Comparison of ENCODE assay signal across 24 cellular contexts in the genomic region with DNA sequence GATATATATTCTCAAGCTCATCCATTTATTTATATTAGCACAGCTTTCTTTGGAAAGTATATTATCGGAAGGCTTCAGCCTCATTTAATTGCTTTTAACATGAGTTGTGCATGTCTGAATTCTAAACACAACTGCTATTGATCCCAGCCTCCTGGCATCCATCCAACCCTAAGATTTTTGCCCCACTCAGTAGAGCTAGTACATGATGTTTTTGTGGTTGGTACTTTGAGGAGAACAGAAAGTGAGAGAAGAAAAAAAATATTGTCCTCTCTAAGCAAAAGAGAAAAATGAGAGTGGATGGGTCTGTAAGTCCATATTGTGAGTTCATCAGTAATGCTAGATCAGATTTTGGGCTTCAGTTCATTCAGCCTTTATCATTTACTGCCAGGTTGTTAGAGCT.
DNase-seq lines count a peak whose midpoint lies in the region; ATAC-seq, FAIRE-seq and TF ChIP-seq lines count a peak whose summit lies in the region.
"Had no signal": no experiment of that assay in that cellular context is flagged by ENCODE, and none has a peak within 500 bp of the region (broad histone marks: within the 10 kb centered on the region; RNA-seq: fewer than 3 reads in every experiment).

No MANE protein-coding gene starts in this region.

- TF ChIP-seq EP300 in K562 (IDR thresholded peaks at IDR 0.05; ENCODE audit: low read length), result no peak

- 92% methylated on average over 1 of the region's 1 CpG for WGBS in K562 (ENCODE audit: insufficient coverage, low coverage, missing lambda C conversion rate)
- 95 to 100% (median 98%) methylated on average over 1 of the region's 1 CpG for WGBS in psoas muscle, 3 donors

- no peaks in the 10 kb centered on the region; a peak in 1 of 5 replicates for H3K4me1 ChIP-seq in K562 (replicated peaks in 1 of 2; ENCODE audit: control insufficient read depth in 2 of 2, insufficient read depth in 2 of 2, low read length in 2 of 2)
- H3K4me1 ChIP-seq in psoas muscle, result no peaks in the 10 kb centered on the region
- H3K4me1 ChIP-seq: SJSA1 had no signal

- H3K9ac ChIP-seq in K562 (ENCODE audit: insufficient read depth in 1 of 2, low read depth in 2 of 2, low read length in 2 of 2), result no peak overlapping the region

- H3K79me2 ChIP-seq in K562 (ENCODE audit: control insufficient read depth, insufficient read depth, low read length), result no peaks in the 10 kb centered on the region

- TF ChIP-seq RAD21 in K562 (CRISPR knock-in tag; conservative IDR thresholded peaks at IDR 0.05 in 1 of 2, IDR thresholded peaks at IDR 0.05 in 1 of 2), result no peak

- TF ChIP-seq POLR2A in K562 (conservative IDR thresholded peaks at IDR 0.05), result no peak

- peak; percentile 59 for ATAC-seq in GM18502 (IDR thresholded peaks at IDR 0.05; ENCODE audit: poor library complexity, unreplicated experiment)
- peak; percentile 35 for ATAC-seq in HG02798 (IDR thresholded peaks at IDR 0.05; ENCODE audit: poor library complexity, unreplicated experiment)
- no peak for ATAC-seq in K562
- no peak for ATAC-seq in psoas muscle
- ATAC-seq: GM12878, GM23338 had no signal

- H2AFZ ChIP-seq in K562 (ENCODE audit: low read depth, low read length), result no peak overlapping the region
- H2AFZ ChIP-seq: GM23338 had no signal

- POLR2A ChIA-PET in K562 (lab: Yijun Ruan, JAX), result no interaction called here

- H3K27ac ChIP-seq in K562 (ENCODE audit: extremely low read depth, low read depth, low read length), result no peak overlapping the region
- no peak overlapping the region for H3K27ac ChIP-seq in psoas muscle
- H3K27ac ChIP-seq: HL-60, SJSA1 had no signal

- peak; percentile 7 for DNase-seq in Ammon's horn (ENCODE audit: low spot score)
- DNase-seq in K562 (ENCODE audit: extremely low read depth in 1 of 4, low spot score in 3 of 4), result no peak
- DNase-seq in DMS 273 treated with DMSO at 0.1 percent for 48 hours (lab: John Stamatoyannopoulos, UW), result no peak
- DNase-seq in activated CD4-positive, alpha-beta T cell treated with anti-CD3 and anti-CD28 coated beads, Interleukin-2, amount 50 U/mL, for 48 hours, result no peak
- no peak for DNase-seq in psoas muscle
- DNase-seq in NCI-H69 (lab: John Stamatoyannopoulos, UW), result no peak
- DNase-seq: 8988T; ACHN; CD4-positive, CD25-positive, alpha-beta regulatory T cell; HFFc6; NCI-H2029; NCI-H226; NCI-H524; NCI-H774; Right ventricle myocardium superior; RPMI8226; T-helper 2 cell had no signal

- CTCF ChIA-PET in K562 (lab: Yijun Ruan, JAX; ENCODE audit: low intra/inter-chr PET ratio), result no interaction called here

- H3K36me3 ChIP-seq in K562 (ENCODE audit: control insufficient read depth, insufficient read depth, low read length), result 0 out of 3 replicates have a peak, but pooled peaks cover 3% of the 10 kb centered on the region
- no peaks in the 10 kb centered on the region for H3K36me3 ChIP-seq in psoas muscle (ENCODE audit: insufficient read depth in 1 of 2, low read depth in 1 of 2)
- H3K36me3 ChIP-seq: HAP-1, SJSA1 had no signal

- H3K4me2 ChIP-seq in K562 (ENCODE audit: insufficient read depth, low read length), result no peak overlapping the region
- H3K4me2 ChIP-seq: GM23338 had no signal

- H3K9me3 ChIP-seq in K562 (replicated peaks; ENCODE audit: control insufficient read depth, insufficient read depth, low read depth, low read length) (no peaks in the 10 kb centered on the region), psoas muscle (no peaks in the 10 kb centered on the region)
- H3K9me3 ChIP-seq: HAP-1, SJSA1 had no signal

- no peaks in the 10 kb centered on the region for H3K9me1 ChIP-seq in K562 (ENCODE audit: control insufficient read depth, insufficient read depth, low read length)

- in situ Hi-C loops in K562 (cut with MboI), result no loop called here

- H3K4me3 ChIP-seq in K562 (no peak overlapping the region), psoas muscle (no peak overlapping the region)
- H3K4me3 ChIP-seq: GM12878, GM23338, HAP-1, SJSA1 had no signal

- no peaks in the 10 kb centered on the region for H4K20me1 ChIP-seq in K562 (replicated peaks; ENCODE audit: control insufficient read depth, insufficient read depth, low read length)

- no peak for TF ChIP-seq CTCF in K562 (IDR thresholded peaks at IDR 0.05 in 2 of 3, conservative IDR thresholded peaks at IDR 0.05 in 1 of 3; ENCODE audit: insufficient read depth in 2 of 3, low read depth in 1 of 3, low read length in 3 of 3)
- TF ChIP-seq CTCF in psoas muscle (IDR thresholded peaks at IDR 0.05), result no peak

- FAIRE-seq in K562 (lab: Jason Lieb, UNC), result no peak
- FAIRE-seq: GM12878 had no signal

- intact Hi-C loops in K562 (cut with micrococcal nuclease) (no loop called here), psoas muscle (cut with DNase I) (no loop called here)

- H3K27me3 ChIP-seq in K562 (ENCODE audit: control insufficient read depth in 2 of 2, insufficient read depth in 2 of 2, low read length in 2 of 2) (no peaks in the 10 kb centered on the region), psoas muscle (ENCODE audit: insufficient read depth in 3 of 3, low read length in 2 of 3) (no peaks in the 10 kb centered on the region)
- H3K27me3 ChIP-seq: SJSA1 had no signal

- BruUV-seq in K562 (replicated peaks; lab: Mats Ljungman, UMichigan), result no TSS peak

TF ChIP-seq in K562, 482 proteins besides CTCF, POLR2A, EP300 and RAD21:
- TF ChIP-seq, protein P1, sequence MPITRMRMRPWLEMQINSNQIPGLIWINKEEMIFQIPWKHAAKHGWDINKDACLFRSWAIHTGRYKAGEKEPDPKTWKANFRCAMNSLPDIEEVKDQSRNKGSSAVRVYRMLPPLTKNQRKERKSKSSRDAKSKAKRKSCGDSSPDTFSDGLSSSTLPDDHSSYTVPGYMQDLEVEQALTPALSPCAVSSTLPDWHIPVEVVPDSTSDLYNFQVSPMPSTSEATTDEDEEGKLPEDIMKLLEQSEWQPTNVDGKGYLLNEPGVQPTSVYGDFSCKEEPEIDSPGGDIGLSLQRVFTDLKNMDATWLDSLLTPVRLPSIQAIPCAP (CRISPR knock-in tag; IDR thresholded peaks at IDR 0.05; ENCODE audit: borderline replicate concordance), result no peak
- TF ChIP-seq XRCC4 (IDR thresholded peaks at IDR 0.05; ENCODE audit: extremely low read depth, insufficient read depth, insufficient read length) (no peak), CBX5 (IDR thresholded peaks at IDR 0.05; ENCODE audit: borderline replicate concordance, low read depth) (no peak), NFIC (IDR thresholded peaks at IDR 0.05) (0 out of 2 replicates have a peak, but pooled peaks have one; percentile 22), ZNF121 (CRISPR knock-in tag; conservative IDR thresholded peaks at IDR 0.05) (no peak), YY1 (IDR thresholded peaks at IDR 0.05; ENCODE audit: borderline replicate concordance in 1 of 3, control insufficient read depth in 1 of 3, extremely low read depth in 1 of 3, insufficient read depth in 3 of 3, insufficient read length in 1 of 3, insufficient replicate concordance in 2 of 3, low read depth in 1 of 3, low read length in 2 of 3) (no peak)
- TF ChIP-seq, protein P2, sequence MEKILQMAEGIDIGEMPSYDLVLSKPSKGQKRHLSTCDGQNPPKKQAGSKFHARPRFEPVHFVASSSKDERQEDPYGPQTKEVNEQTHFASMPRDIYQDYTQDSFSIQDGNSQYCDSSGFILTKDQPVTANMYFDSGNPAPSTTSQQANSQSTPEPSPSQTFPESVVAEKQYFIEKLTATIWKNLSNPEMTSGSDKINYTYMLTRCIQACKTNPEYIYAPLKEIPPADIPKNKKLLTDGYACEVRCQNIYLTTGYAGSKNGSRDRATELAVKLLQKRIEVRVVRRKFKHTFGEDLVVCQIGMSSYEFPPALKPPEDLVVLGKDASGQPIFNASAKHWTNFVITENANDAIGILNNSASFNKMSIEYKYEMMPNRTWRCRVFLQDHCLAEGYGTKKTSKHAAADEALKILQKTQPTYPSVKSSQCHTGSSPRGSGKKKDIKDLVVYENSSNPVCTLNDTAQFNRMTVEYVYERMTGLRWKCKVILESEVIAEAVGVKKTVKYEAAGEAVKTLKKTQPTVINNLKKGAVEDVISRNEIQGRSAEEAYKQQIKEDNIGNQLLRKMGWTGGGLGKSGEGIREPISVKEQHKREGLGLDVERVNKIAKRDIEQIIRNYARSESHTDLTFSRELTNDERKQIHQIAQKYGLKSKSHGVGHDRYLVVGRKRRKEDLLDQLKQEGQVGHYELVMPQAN (IDR thresholded peaks at IDR 0.05; ENCODE audit: borderline replicate concordance), result no peak
TF ChIP-seq in K562: peak in this region for 1.

Comparison
In these comparisons a context has a peak if more than half of its experiments do, and no peak if none do; other contexts are left out.
1. ATAC-seq: peak in GM18502 (single experiment) and HG02798 (single experiment); none in K562 (single experiment) and psoas muscle (0 of 4).